21 cellular contexts compared by ENCODE assay signal in the genomic region with DNA sequence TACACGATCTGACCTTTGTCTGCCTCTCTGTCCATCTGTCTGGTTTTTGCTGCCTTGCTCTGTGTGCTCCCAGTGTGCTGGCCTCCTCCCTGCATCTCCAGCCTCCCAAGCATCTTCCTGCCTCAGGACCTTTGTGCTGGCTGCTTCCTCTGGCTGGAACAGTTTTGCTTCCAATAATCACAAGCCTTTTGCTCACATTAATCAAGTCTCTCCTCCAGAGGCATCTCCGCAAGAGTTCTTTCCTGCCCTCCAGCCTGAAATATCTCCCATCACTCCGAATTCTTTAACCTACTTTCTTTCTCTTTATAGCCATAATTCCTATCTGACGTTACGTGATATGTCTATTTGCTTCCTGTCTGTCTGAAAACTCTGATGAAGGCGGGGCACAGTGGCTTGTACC.
A peak's percentile ranks its signal among the peaks of the same experiment; 100 is the strongest.
DNase-seq lines count a peak whose midpoint lies in the region; ATAC-seq, FAIRE-seq and TF ChIP-seq lines count a peak whose summit lies in the region.
"Had no signal": no experiment of that assay in that cellular context is flagged by ENCODE, and none has a peak within 500 bp of the region (broad histone marks: within the 10 kb centered on the region; RNA-seq: fewer than 3 reads in every experiment).

No MANE protein-coding gene starts in this region.

- no peaks in the 10 kb centered on the region; the same call in 1 of the 2 replicates for H3K23me2 ChIP-seq in H1 (ENCODE audit: low read depth, low read length)

- POLR2A ChIA-PET in HepG2 (lab: Yijun Ruan, JAX) = no interaction called here
- POLR2A ChIA-PET in H1 (lab: Charles Lee; ENCODE audit: partially characterized antibody) = no interaction called here
- POLR2A ChIA-PET in HEK293T (lab: Yijun Ruan, JAX) = no interaction called here

- H3K36me3 ChIP-seq in HepG2 (replicated peaks in 1 of 2; ENCODE audit: control insufficient read depth in 1 of 2, insufficient read depth in 2 of 2, low read length in 2 of 2) (no peaks in the 10 kb centered on the region), right lobe of liver (no peaks in the 10 kb centered on the region), H1 (ENCODE audit: control insufficient read depth in 2 of 4, insufficient read depth in 4 of 4, low read length in 3 of 4) (no peaks in the 10 kb centered on the region), mesodermal cell (ENCODE audit: control insufficient read depth, insufficient read depth, low read length) (no peaks in the 10 kb centered on the region)
- H3K36me3 ChIP-seq: Peyer's patch, SJSA1 had no signal

- 60% methylated on average over 6 of the region's 6 CpGs for WGBS in HepG2 (ENCODE audit: low lambda C conversion rate)
- WGBS in right lobe of liver (ENCODE audit: insufficient coverage, low coverage, low lambda C conversion rate, missing lambda C conversion rate) = 38% methylated on average over 6 of the region's 6 CpGs
- WGBS in H1 (ENCODE audit: extremely low coverage in 1 of 2, insufficient coverage in 1 of 2, insufficient read length in 1 of 2, insufficient replicate concordance in 2 of 2, low coverage in 1 of 2, low lambda C conversion rate in 2 of 2, missing lambda C conversion rate in 1 of 2), 2 experiments = 79 to 100% methylated on average over 3 to 6 of the region's 6 CpGs
- WGBS in mesodermal cell (ENCODE audit: insufficient coverage in 2 of 2), 2 experiments = 75 to 88% methylated on average over 3 to 6 of the region's 6 CpGs

- H2BK5ac ChIP-seq in H1 (ENCODE audit: low read depth, low read length) = peak overlapping the region; percentile 74; the same call in 1 of the 2 replicates

- no peaks in the 10 kb centered on the region for H3K79me2 ChIP-seq in HepG2 (ENCODE audit: insufficient read depth, low read length)
- no peaks in the 10 kb centered on the region for H3K79me2 ChIP-seq in H1 (ENCODE audit: control insufficient read depth in 1 of 2, insufficient read depth in 2 of 2, low read length in 2 of 2)

- no peak for DNase-seq in HepG2 (ENCODE audit: low spot score)
- DNase-seq in right lobe of liver = no peak
- no peak for DNase-seq in H1 (ENCODE audit: low read depth in 1 of 2, low spot score in 2 of 2)
- DNase-seq in SIG-M5 (lab: John Stamatoyannopoulos, UW) = no peak
- DNase-seq in NCI-H1417 (lab: John Stamatoyannopoulos, UW) = no peak
- no peak for DNase-seq in HEK293T (ENCODE audit: extremely low spot score)
- DNase-seq: AML-193; C1 segment of cervical spinal cord; CD8-positive, alpha-beta memory T cell; DMS153; NCI-H1105; NCI-H2029 treated with DMSO at 0.1 percent for 48 hours; NCI-H524; NCI-H774; NK-92 treated with Interleukin-12 subunit alpha and Interleukin-12 subunit beta, amount 100 ng/mL, for 24 hours; Peyer's patch had no signal

- TF ChIP-seq RAD21 in HepG2 (CRISPR knock-in tag; IDR thresholded peaks at IDR 0.05) = no peak
- TF ChIP-seq RAD21 in H1 (IDR thresholded peaks at IDR 0.05 in 1 of 2, conservative IDR thresholded peaks at IDR 0.05 in 1 of 2; ENCODE audit: low read depth in 2 of 2, low read length in 2 of 2) = no peak

- H3K23ac ChIP-seq in H1 (ENCODE audit: insufficient read length) = no peak overlapping the region

- FAIRE-seq in HepG2 (lab: Jason Lieb, UNC) (no peak), H1 (lab: Jason Lieb, UNC) (no peak)
- FAIRE-seq: GM12892 had no signal

- H3K14ac ChIP-seq in H1 (ENCODE audit: insufficient read length) = no peak overlapping the region

- no peaks in the 10 kb centered on the region for H4K20me1 ChIP-seq in HepG2 (ENCODE audit: insufficient read depth, low read length)
- H4K20me1 ChIP-seq in H1 (replicated peaks in 1 of 2; ENCODE audit: control insufficient read depth in 1 of 2, insufficient read depth in 2 of 2, low read length in 2 of 2) = no peaks in the 10 kb centered on the region

- intact Hi-C loops in HepG2 (cut with micrococcal nuclease; ENCODE audit: unreplicated experiment) (no loop called here), right lobe of liver (cut with DNase I) (no loop called here)

- TF ChIP-seq EP300 in HepG2 (IDR thresholded peaks at IDR 0.05; ENCODE audit: low read depth in 2 of 2, low read length in 2 of 2) (no peak), HepG2 (CRISPR knock-in tag; IDR thresholded peaks at IDR 0.05; ENCODE audit: borderline replicate concordance) (no peak), H1 (IDR thresholded peaks at IDR 0.05; ENCODE audit: borderline replicate concordance in 1 of 2, low read depth in 2 of 2, low read length in 2 of 2) (no peak)

- H3K18ac ChIP-seq in H1 (ENCODE audit: extremely low read depth, low read length) = no peak overlapping the region

- peak overlapping the region; percentile 80 for H3K4ac ChIP-seq in H1 (replicated peaks; ENCODE audit: insufficient read length, low read depth, low read length)

- no peak overlapping the region for H2AK5ac ChIP-seq in H1 (ENCODE audit: low read depth, low read length)

- H2BK120ac ChIP-seq in H1 (replicated peaks; ENCODE audit: low read depth, low read length) = peak overlapping the region; percentile 44

- H4K91ac ChIP-seq in H1 (replicated peaks; ENCODE audit: insufficient read length, low read length) = peak overlapping the region; percentile 67

- 0 out of 2 replicates have a peak overlapping the region, but pooled peaks have one; percentile 35 for H4K8ac ChIP-seq in H1 (ENCODE audit: extremely low read depth, insufficient read depth, low read length)

- ATAC-seq in HepG2 (peak; percentile 31), right lobe of liver (no peak), GM19452 (IDR thresholded peaks at IDR 0.05; ENCODE audit: unreplicated experiment) (no peak)

- no peak overlapping the region for H2BK15ac ChIP-seq in H1 (ENCODE audit: low read length)

- CTCF ChIA-PET in HepG2 (lab: Yijun Ruan, JAX; ENCODE audit: low intra/inter-chr PET ratio, low total read pairs) (no interaction called here), H1 (lab: Charles Lee; ENCODE audit: partially characterized antibody) (no interaction called here), HEK293T (lab: Yijun Ruan, JAX) (no interaction called here)

- BruUV-seq in HepG2 (replicated peaks; lab: Mats Ljungman, UMichigan) = no TSS peak

- TF ChIP-seq CTCF in HepG2 (CRISPR knock-in tag; IDR thresholded peaks at IDR 0.05) (no peak), right lobe of liver (IDR thresholded peaks at IDR 0.05) (no peak), H1 (IDR thresholded peaks at IDR 0.05; ENCODE audit: control extremely low read depth in 1 of 3, insufficient read depth in 1 of 3, low read depth in 1 of 3, low read length in 3 of 3) (no peak)

- no peaks in the 10 kb centered on the region; a peak in 1 of 5 replicates for H3K27me3 ChIP-seq in HepG2 (ENCODE audit: control insufficient read depth in 1 of 2, insufficient read depth in 2 of 2, low read length in 2 of 2)
- peaks cover 0 to 5% of the 10 kb centered on the region in 2 donors for H3K27me3 ChIP-seq in right lobe of liver
- H3K27me3 ChIP-seq in H1 (replicated peaks in 1 of 4; ENCODE audit: control insufficient read depth in 3 of 4, extremely low read depth in 1 of 4, insufficient read depth in 3 of 4, low read length in 3 of 4) = no peaks in the 10 kb centered on the region
- H3K27me3 ChIP-seq: Peyer's patch, SJSA1 had no signal

- H2AFZ ChIP-seq in HepG2 (ENCODE audit: low read length) (no peak overlapping the region), H1 (ENCODE audit: low read length) (peak overlapping the region; percentile 7; the same call in 1 of the 2 replicates)

- peaks cover 23% of the 10 kb centered on the region for H3K4me1 ChIP-seq in HepG2 (ENCODE audit: insufficient read depth, low read length)
- H3K4me1 ChIP-seq in right lobe of liver = no peaks in the 10 kb centered on the region
- peaks cover 0 to 24% (median 19%) of the 10 kb centered on the region in 4 experiments; a peak in 6 of 7 replicates for H3K4me1 ChIP-seq in H1 (replicated peaks in 1 of 4; ENCODE audit: control insufficient read depth in 3 of 4, insufficient read depth in 4 of 4, low read length in 3 of 4)
- peaks cover 23% of the 10 kb centered on the region for H3K4me1 ChIP-seq in mesodermal cell (ENCODE audit: control insufficient read depth, insufficient read depth, low read length, poor library complexity, severe bottlenecking)
- H3K4me1 ChIP-seq: Peyer's patch had no signal

- peak overlapping the region; percentile 98 for H2BK12ac ChIP-seq in H1 (ENCODE audit: low read depth, low read length)

- H3K4me3 ChIP-seq in HepG2 (replicated peaks in 1 of 3; ENCODE audit: insufficient read depth in 1 of 3, low read depth in 2 of 3, low read length in 3 of 3) (no peak overlapping the region), right lobe of liver (no peak overlapping the region), H1 (ENCODE audit: extremely low read depth in 1 of 4, insufficient read depth in 2 of 4, low read depth in 3 of 4, low read length in 4 of 4) (no peak overlapping the region), mesodermal cell (ENCODE audit: extremely low read depth, insufficient read depth, low read length, poor library complexity, severe bottlenecking) (no peak overlapping the region)
- H3K4me3 ChIP-seq: Peyer's patch, SJSA1 had no signal

- TF ChIP-seq POLR2A in HepG2 (IDR thresholded peaks at IDR 0.05; ENCODE audit: insufficient read depth in 1 of 2, low read depth in 2 of 2, low read length in 2 of 2) (no peak), right lobe of liver (IDR thresholded peaks at IDR 0.05) (no peak), H1 (IDR thresholded peaks at IDR 0.05; ENCODE audit: control extremely low read depth in 1 of 2, low read depth in 2 of 2, low read length in 2 of 2) (no peak)

- H3K56ac ChIP-seq in H1 (replicated peaks; ENCODE audit: insufficient read length, low read depth, low read length) = no peak overlapping the region

- H3K9me3 ChIP-seq in HepG2 (ENCODE audit: low read length) (no peaks in the 10 kb centered on the region), right lobe of liver (no peaks in the 10 kb centered on the region), H1 (ENCODE audit: insufficient read depth in 2 of 2, low read depth in 1 of 2, low read length in 1 of 2) (no peaks in the 10 kb centered on the region), mesodermal cell (ENCODE audit: control insufficient read depth, low read length) (no peaks in the 10 kb centered on the region)
- H3K9me3 ChIP-seq: Peyer's patch, SJSA1 had no signal

- 0 out of 2 replicates have a peak overlapping the region, but pooled peaks have one; percentile 67 for H2BK20ac ChIP-seq in H1 (ENCODE audit: low read length)

- H3K27ac ChIP-seq in HepG2 (ENCODE audit: extremely low read length, insufficient read depth, low read length) (no peak overlapping the region), right lobe of liver (no peak overlapping the region), H1 (ENCODE audit: low read depth, low read length) (no peak overlapping the region), mesodermal cell (ENCODE audit: low read depth, low read length, severe bottlenecking) (peak overlapping the region; percentile 97)
- H3K27ac ChIP-seq: KMS-11, Peyer's patch, SJSA1 had no signal

- in situ Hi-C loops in HepG2 (cut with HindIII; ENCODE audit: extremely low pct_ligation_motif_present, low pct_unique_long_range_greater_than_20kb) = no loop called here

- H3K4me2 ChIP-seq in HepG2 (ENCODE audit: low read depth, low read length) = no peak overlapping the region
- no peak overlapping the region for H3K4me2 ChIP-seq in H1 (ENCODE audit: insufficient read depth in 1 of 2, low read depth in 2 of 2, low read length in 2 of 2)
- H3K4me2 ChIP-seq: KMS-11 had no signal

- no peaks in the 10 kb centered on the region for H3K79me1 ChIP-seq in H1 (ENCODE audit: low read depth, low read length)

- H3K9ac ChIP-seq in HepG2 (ENCODE audit: insufficient read depth, low read depth, low read length) (no peak overlapping the region), H1 (replicated peaks in 1 of 4; ENCODE audit: extremely low read depth in 1 of 4, low read depth in 3 of 4, low read length in 3 of 4) (no peak overlapping the region)
- H3K9ac ChIP-seq: KMS-11 had no signal

- no peak overlapping the region for H4K5ac ChIP-seq in H1 (ENCODE audit: insufficient read length, low read depth, low read length)
